ENCODE assay signal across 2 cellular contexts in the genomic region with DNA sequence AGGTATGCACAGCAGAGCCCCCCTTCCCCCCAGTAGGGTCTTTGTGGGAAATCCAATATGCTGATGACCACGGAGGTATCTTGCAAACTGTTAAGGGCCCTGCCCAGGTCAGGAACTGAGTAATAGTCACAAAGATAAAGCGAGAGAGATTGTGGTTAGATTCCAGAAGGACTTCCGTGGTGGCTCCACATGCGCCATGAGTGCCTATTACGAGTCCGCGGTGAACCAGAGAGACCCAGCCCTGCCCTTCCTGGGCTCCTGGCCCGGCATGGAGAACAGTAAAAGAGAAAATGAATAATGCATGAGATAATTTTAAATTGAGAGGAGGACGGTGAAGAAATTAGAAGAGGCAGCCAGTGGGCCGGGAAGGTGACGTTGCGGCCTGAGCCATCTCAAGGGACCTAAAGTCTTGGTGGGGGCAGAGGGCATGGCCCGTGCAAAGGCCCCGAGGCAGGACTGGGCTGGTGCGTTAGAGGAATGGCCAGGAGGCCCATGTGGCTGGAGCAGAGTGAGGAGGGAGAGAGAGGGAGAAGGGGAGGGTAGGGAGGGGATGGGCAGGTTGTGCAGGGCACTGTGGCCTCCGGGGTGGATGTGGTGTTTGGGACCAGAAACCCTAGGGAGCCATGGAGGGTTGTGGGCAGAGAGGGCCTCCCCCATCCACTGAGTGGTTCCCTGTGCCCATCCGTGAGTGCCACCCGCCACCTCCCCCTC.
TF ChIP-seq lines count a peak whose summit lies in the region.

No MANE protein-coding gene starts in this region.

TF ChIP-seq in SK-N-SH, 30 proteins besides CTCF, POLR2A, EP300 and RAD21:
- TF ChIP-seq JUND (IDR thresholded peaks at IDR 0.05) = no peak
- no peak for TF ChIP-seq MXI1 (IDR thresholded peaks at IDR 0.05; ENCODE audit: low read depth, low read length)
- TF ChIP-seq TEAD4 (IDR thresholded peaks at IDR 0.05; ENCODE audit: borderline replicate concordance, insufficient read depth) = no peak
- no peak for TF ChIP-seq SMC3 (IDR thresholded peaks at IDR 0.05; ENCODE audit: low read depth, low read length)
- no peak for TF ChIP-seq TCF12 (IDR thresholded peaks at IDR 0.05)
- TF ChIP-seq FOXM1 (IDR thresholded peaks at IDR 0.05; ENCODE audit: low read depth) = no peak
- TF ChIP-seq FOSL2 (IDR thresholded peaks at IDR 0.05; ENCODE audit: borderline replicate concordance, low read depth) = no peak
- TF ChIP-seq FOXJ3 (CRISPR knock-in tag; IDR thresholded peaks at IDR 0.05) = no peak
TF ChIP-seq in SK-N-SH: peak in this region for 0.

TF ChIP-seq in SK-N-SH treated with all-trans-retinoic acid at 6 μM for 48 hours, 23 proteins besides CTCF, POLR2A, EP300 and RAD21:
- TF ChIP-seq, protein P1, sequence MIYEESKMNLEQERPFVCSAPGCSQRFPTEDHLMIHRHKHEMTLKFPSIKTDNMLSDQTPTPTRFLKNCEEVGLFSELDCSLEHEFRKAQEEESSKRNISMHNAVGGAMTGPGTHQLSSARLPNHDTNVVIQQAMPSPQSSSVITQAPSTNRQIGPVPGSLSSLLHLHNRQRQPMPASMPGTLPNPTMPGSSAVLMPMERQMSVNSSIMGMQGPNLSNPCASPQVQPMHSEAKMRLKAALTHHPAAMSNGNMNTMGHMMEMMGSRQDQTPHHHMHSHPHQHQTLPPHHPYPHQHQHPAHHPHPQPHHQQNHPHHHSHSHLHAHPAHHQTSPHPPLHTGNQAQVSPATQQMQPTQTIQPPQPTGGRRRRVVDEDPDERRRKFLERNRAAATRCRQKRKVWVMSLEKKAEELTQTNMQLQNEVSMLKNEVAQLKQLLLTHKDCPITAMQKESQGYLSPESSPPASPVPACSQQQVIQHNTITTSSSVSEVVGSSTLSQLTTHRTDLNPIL (CRISPR knock-in tag; IDR thresholded peaks at IDR 0.05; ENCODE audit: low read depth) = no peak
- no peak for TF ChIP-seq PPARA (CRISPR knock-in tag; IDR thresholded peaks at IDR 0.05; ENCODE audit: borderline replicate concordance)
